9 cellular contexts compared by ENCODE assay signal in the genomic region with DNA sequence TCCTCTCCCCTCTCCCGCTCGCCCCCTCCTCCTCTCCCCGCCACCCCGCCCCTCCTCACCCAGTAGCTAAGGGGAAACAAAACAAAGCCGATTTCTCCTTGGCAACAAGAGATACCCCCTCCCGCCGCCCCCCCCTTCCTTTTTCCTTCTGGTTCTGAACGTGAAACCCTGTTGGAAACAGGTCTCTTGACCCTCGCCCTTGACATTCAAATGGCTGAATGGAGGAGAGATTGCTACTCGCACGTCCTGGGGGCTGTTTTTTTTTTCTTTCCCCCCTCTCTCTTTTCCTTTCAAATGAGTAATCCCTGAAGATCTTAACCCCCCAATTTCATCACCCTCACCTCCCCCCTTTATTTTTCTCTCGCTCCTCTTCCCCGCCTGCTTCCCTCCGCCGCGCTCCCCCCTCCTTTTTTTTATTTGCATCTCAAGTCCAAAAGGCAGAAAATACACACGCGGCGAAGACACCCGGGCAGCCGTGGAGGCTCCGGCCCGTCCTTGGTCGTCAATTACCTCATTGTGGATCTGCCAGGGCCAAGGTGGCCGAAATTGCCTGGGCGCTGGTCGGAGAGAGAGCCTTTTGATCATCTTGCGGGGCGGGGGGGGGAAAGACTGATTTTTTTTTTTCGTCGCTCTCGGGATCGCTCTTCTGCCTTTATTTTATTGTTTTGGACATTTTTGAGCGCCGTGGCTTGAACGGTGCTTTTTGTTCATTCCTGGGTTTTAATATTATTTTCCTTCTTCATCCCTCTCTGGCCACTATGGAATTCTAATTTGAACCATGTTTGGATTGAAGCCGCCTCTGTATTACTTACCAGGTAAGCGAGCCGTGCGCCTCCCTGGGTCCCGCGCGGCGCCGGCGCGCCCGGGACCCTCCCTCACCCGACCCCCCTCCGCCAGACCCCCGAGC. TPM values are rescaled to one million over a fixed set of nuclear protein-coding genes. Genes with fewer than 3 reads are reported as not detected.
A peak's percentile ranks its signal among the peaks of the same experiment; 100 is the strongest.
DNase-seq lines count a peak whose midpoint lies in the region; ATAC-seq, FAIRE-seq and TF ChIP-seq lines count a peak whose summit lies in the region.
"Had no signal": no experiment of that assay in that cellular context is flagged by ENCODE, and none has a peak within 500 bp of the region (broad histone marks: within the 10 kb centered on the region; RNA-seq: fewer than 3 reads in every experiment).

No MANE protein-coding gene starts in this region.

- BruUV-seq in OCI-LY7 (replicated peaks; lab: Mats Ljungman, UMichigan) = TSS peak; percentile 60

- no peak for ATAC-seq in GM23338
- no peak for ATAC-seq in HG03442 (IDR thresholded peaks at IDR 0.05; ENCODE audit: unreplicated experiment)
- ATAC-seq in GM21528 (IDR thresholded peaks at IDR 0.05; ENCODE audit: low FRiP score, unreplicated experiment) = no peak

- TF ChIP-seq CTCF in GM23338 (conservative IDR thresholded peaks at IDR 0.05; ENCODE audit: low read depth in 2 of 2) (no peak), OCI-LY7 (conservative IDR thresholded peaks at IDR 0.05; ENCODE audit: low read length) (no peak), brain (conservative IDR thresholded peaks at IDR 0.05) (no peak), keratinocyte (optimal IDR thresholded peaks at IDR 0.05 in 1 of 3, IDR thresholded peaks at IDR 0.05 in 1 of 3, conservative IDR thresholded peaks at IDR 0.05 in 1 of 3; ENCODE audit: extremely low read depth in 1 of 3, insufficient read depth in 2 of 3, low read length in 3 of 3) (no peak)

- H3K79me2 ChIP-seq in GM23338 (replicated peaks; ENCODE audit: insufficient read depth) = peaks cover 28% of the 10 kb centered on the region
- peaks cover 7% of the 10 kb centered on the region; the same call in 1 of the 2 replicates for H3K79me2 ChIP-seq in OCI-LY7 (ENCODE audit: insufficient read depth, low read depth, low read length)
- peaks cover 2% of the 10 kb centered on the region for H3K79me2 ChIP-seq in keratinocyte (ENCODE audit: control insufficient read depth, insufficient read depth, low read length)

- H3K27me3 ChIP-seq in CD4-positive, alpha-beta memory T cell (ENCODE audit: insufficient read depth, low read length) = no peaks in the 10 kb centered on the region
- peaks cover 9% of the 10 kb centered on the region for H3K27me3 ChIP-seq in GM23338 (ENCODE audit: insufficient read depth)
- H3K27me3 ChIP-seq in keratinocyte (ENCODE audit: control insufficient read depth, extremely low read depth, insufficient read depth, low read length) = no peaks in the 10 kb centered on the region

- peaks cover 20 to 54% (median 36%) of the 10 kb centered on the region in 4 donors for H3K4me1 Mint-ChIP-seq in CD4-positive, alpha-beta memory T cell
- H3K4me1 Mint-ChIP-seq in GM23338 = peaks cover 37% of the 10 kb centered on the region
- H3K4me1 Mint-ChIP-seq in brain = peaks cover 61% of the 10 kb centered on the region
- H3K4me1 Mint-ChIP-seq in stimulated activated naive CD8-positive, alpha-beta T cell treated with anti-CD3 and anti-CD28 coated beads, Interleukin-15, Interleukin-2, amounts not matched to agents 100 ng/mL and 50 ng/mL, for 24 hours (ENCODE audit: low read depth) = peaks cover 68% of the 10 kb centered on the region

- H3F3A ChIP-seq in GM23338 (replicated peaks; ENCODE audit: low read depth) = peaks cover 36% of the 10 kb centered on the region

- peak in 3 of 5 donors; percentile 24 to 65 (median 32) for DNase-seq in CD4-positive, alpha-beta memory T cell
- DNase-seq in GM23338 (ENCODE audit: low spot score) (peak; percentile 83), OCI-LY7 (ENCODE audit: low spot score) (peak; percentile 50), keratinocyte (ENCODE audit: low read depth, low spot score) (no peak)

- H3K36me3 ChIP-seq in CD4-positive, alpha-beta memory T cell (ENCODE audit: insufficient read depth, low read length) = no peaks in the 10 kb centered on the region
- H3K36me3 ChIP-seq in GM23338 (ENCODE audit: insufficient read depth) = no peaks in the 10 kb centered on the region
- no peaks in the 10 kb centered on the region for H3K36me3 ChIP-seq in OCI-LY7 (ENCODE audit: insufficient read depth, low read length)
- H3K36me3 ChIP-seq in keratinocyte (ENCODE audit: control insufficient read depth in 2 of 2, extremely low read depth in 1 of 2, insufficient read depth in 2 of 2, low read length in 2 of 2) = no peaks in the 10 kb centered on the region

- peak overlapping the region; percentile 99 for H3K4me2 ChIP-seq in GM23338
- H3K4me2 ChIP-seq in OCI-LY7 (ENCODE audit: low read length) = peak overlapping the region; percentile 100
- H3K4me2 ChIP-seq in keratinocyte (ENCODE audit: control insufficient read depth, extremely low read depth, insufficient read depth, low read depth, low read length) = peak overlapping the region; percentile 92

- H3K27ac Mint-ChIP-seq in CD4-positive, alpha-beta memory T cell = peak overlapping the region; percentile 95 to 98 (median 97)
- H3K27ac Mint-ChIP-seq in GM23338 (peak overlapping the region; percentile 58), brain (peak overlapping the region; percentile 97 to 100 (median 98))
- H3K27ac Mint-ChIP-seq in stimulated activated naive CD8-positive, alpha-beta T cell treated with anti-CD3 and anti-CD28 coated beads, Interleukin-15, Interleukin-2, amounts not matched to agents 100 ng/mL and 50 ng/mL, for 24 hours = peak overlapping the region; percentile 98

- H3K27ac ChIP-seq in CD4-positive, alpha-beta memory T cell (ENCODE audit: low read depth, low read length) = peak overlapping the region; percentile 69
- H3K27ac ChIP-seq in GM23338 (ENCODE audit: low read depth) = peak overlapping the region; percentile 73
- H3K27ac ChIP-seq in OCI-LY7 (ENCODE audit: low read depth, low read length, poor library complexity, severe bottlenecking) = peak overlapping the region; percentile 84
- H3K27ac ChIP-seq in keratinocyte (ENCODE audit: control insufficient read depth, insufficient read depth, low read length) = peak overlapping the region; percentile 26

- peak overlapping the region; percentile 72 for H3K9ac ChIP-seq in keratinocyte (ENCODE audit: control insufficient read depth, extremely low read depth, insufficient read depth, low read length)

- H3K4me3 ChIP-seq in CD4-positive, alpha-beta memory T cell (ENCODE audit: low read length in 2 of 2) = peak overlapping the region; percentile 55 to 79
- H3K4me3 ChIP-seq in GM23338 (peak overlapping the region; percentile 92), OCI-LY7 (ENCODE audit: low read depth, low read length, poor library complexity, severe bottlenecking) (peak overlapping the region; percentile 74), keratinocyte (ENCODE audit: control insufficient read depth in 2 of 3, extremely low read depth in 1 of 3, insufficient read depth in 2 of 3, low read depth in 1 of 3, low read length in 3 of 3) (peak overlapping the region; percentile 60 to 89 (median 68))

- POLR2A ChIA-PET in CD4-positive, alpha-beta memory T cell (lab: Charles Lee; ENCODE audit: partially characterized antibody) = interaction anchor here (0.6 to 5.0 kb wide), 9 partner anchors 12 to 222 kb away, joined by 3 to 51 read pairs (median 10); a partner anchor contains a TSS
- POLR2A ChIA-PET in OCI-LY7 (lab: Charles Lee) = interaction anchor here (0.6 to 0.7 kb wide), 2 partner anchors 13 to 26 kb away, joined by 3 to 5 read pairs; no protein-coding TSS in a partner anchor

- intact Hi-C loops in CD4-positive, alpha-beta memory T cell (cut with micrococcal nuclease) = loop anchor here (1.0 to 10.0 kb wide), 4 partner anchors 15 to 531 kb away; a partner anchor contains a TSS
- intact Hi-C loops in OCI-LY7 (cut with micrococcal nuclease; ENCODE audit: unreplicated experiment) = loop anchor here (2.0 to 5.0 kb wide), 2 partner anchors 27 to 109 kb away; no protein-coding TSS in a partner anchor

- H4K20me1 ChIP-seq in GM23338 (replicated peaks; ENCODE audit: insufficient read depth) (peaks cover 2% of the 10 kb centered on the region; the same call in 1 of the 2 replicates), OCI-LY7 (ENCODE audit: insufficient read depth, low read length) (no peaks in the 10 kb centered on the region), keratinocyte (ENCODE audit: control insufficient read depth, extremely low read depth, insufficient read depth, low read length) (no peaks in the 10 kb centered on the region)

- H3K9me3 Mint-ChIP-seq in CD4-positive, alpha-beta memory T cell = peaks cover 0 to 1% (median 0%) of the 10 kb centered on the region in 8 donors
- H3K9me3 Mint-ChIP-seq in GM23338 (no peaks in the 10 kb centered on the region), brain (peaks cover 0 to 4% (median 2%) of the 10 kb centered on the region in 5 experiments)
- no peaks in the 10 kb centered on the region for H3K9me3 Mint-ChIP-seq in stimulated activated naive CD8-positive, alpha-beta T cell treated with anti-CD3 and anti-CD28 coated beads, Interleukin-15, Interleukin-2, amounts not matched to agents 100 ng/mL and 50 ng/mL, for 24 hours

- H3K4me1 ChIP-seq in CD4-positive, alpha-beta memory T cell (ENCODE audit: insufficient read depth, low read length) = peaks cover 21% of the 10 kb centered on the region
- H3K4me1 ChIP-seq in GM23338 (ENCODE audit: insufficient read depth) (peaks cover 36% of the 10 kb centered on the region), OCI-LY7 (ENCODE audit: insufficient read depth, low read length, poor library complexity, severe bottlenecking) (peaks cover 37% of the 10 kb centered on the region), keratinocyte (ENCODE audit: control insufficient read depth, extremely low read depth, insufficient read depth, low read length) (peaks cover 24% of the 10 kb centered on the region)

- dilution Hi-C loops in keratinocyte (cut with MboI; ENCODE audit: extremely low pct_ligation_motif_present, low sequenced_read_pairs) = no loop called here

- CTCF ChIA-PET in CD4-positive, alpha-beta memory T cell (lab: Charles Lee; ENCODE audit: partially characterized antibody) = interaction anchor here (1.1 to 5.3 kb wide), 4 partner anchors 12 to 54 kb away, joined by 3 to 31 read pairs (median 14); no protein-coding TSS in a partner anchor
- CTCF ChIA-PET in OCI-LY7 (lab: Charles Lee; ENCODE audit: unreplicated experiment) = no interaction called here

- peaks cover 0 to 17% of the 10 kb centered on the region in 2 donors for H3K36me3 Mint-ChIP-seq in CD4-positive, alpha-beta memory T cell
- H3K36me3 Mint-ChIP-seq in GM23338 (ENCODE audit: low read depth) (no peaks in the 10 kb centered on the region), brain (no peaks in the 10 kb centered on the region)
- H3K36me3 Mint-ChIP-seq in stimulated activated naive CD8-positive, alpha-beta T cell treated with anti-CD3 and anti-CD28 coated beads, Interleukin-15, Interleukin-2, amounts not matched to agents 100 ng/mL and 50 ng/mL, for 24 hours (ENCODE audit: low read depth) = no peaks in the 10 kb centered on the region

- H3K9me3 ChIP-seq in CD4-positive, alpha-beta memory T cell (ENCODE audit: control insufficient read depth in 1 of 2, low read length in 2 of 2) = no peaks in the 10 kb centered on the region
- H3K9me3 ChIP-seq in OCI-LY7 (ENCODE audit: low read length) (no peaks in the 10 kb centered on the region), keratinocyte (ENCODE audit: control insufficient read depth, low read depth, low read length) (no peaks in the 10 kb centered on the region)

- H3K4me3 Mint-ChIP-seq in CD4-positive, alpha-beta memory T cell = peak overlapping the region; percentile 93 to 97 (median 96)
- peak overlapping the region; percentile 85 for H3K4me3 Mint-ChIP-seq in GM23338
- H3K4me3 Mint-ChIP-seq in brain = peak overlapping the region; percentile 93 to 98 (median 93)
- peak overlapping the region; percentile 94 for H3K4me3 Mint-ChIP-seq in stimulated activated naive CD8-positive, alpha-beta T cell treated with anti-CD3 and anti-CD28 coated beads, Interleukin-15, Interleukin-2, amounts not matched to agents 100 ng/mL and 50 ng/mL, for 24 hours

- no peaks in the 10 kb centered on the region for H3K9me2 ChIP-seq in GM23338 (ENCODE audit: insufficient read depth)
- no peaks in the 10 kb centered on the region for H3K9me2 ChIP-seq in OCI-LY7 (ENCODE audit: insufficient read depth, low read length)

- H3K27me3 Mint-ChIP-seq in CD4-positive, alpha-beta memory T cell = peaks cover 0 to 1% of the 10 kb centered on the region in 2 donors
- peaks cover 35% of the 10 kb centered on the region for H3K27me3 Mint-ChIP-seq in GM23338 (ENCODE audit: insufficient read depth, low read depth, poor library complexity)
- peaks cover 32% of the 10 kb centered on the region for H3K27me3 Mint-ChIP-seq in brain
- no peaks in the 10 kb centered on the region for H3K27me3 Mint-ChIP-seq in stimulated activated naive CD8-positive, alpha-beta T cell treated with anti-CD3 and anti-CD28 coated beads, Interleukin-15, Interleukin-2, amounts not matched to agents 100 ng/mL and 50 ng/mL, for 24 hours

- no peak for FAIRE-seq in keratinocyte (lab: Jason Lieb, UNC)
- FAIRE-seq: TTC549 had no signal

- H3K9me1 ChIP-seq in keratinocyte (ENCODE audit: control insufficient read depth, extremely low read depth, insufficient read depth, low read length) = no peaks in the 10 kb centered on the region

- H2AFZ ChIP-seq in GM23338 = no peak overlapping the region
- peak overlapping the region; percentile 56; the same call in 1 of the 2 replicates for H2AFZ ChIP-seq in OCI-LY7 (ENCODE audit: low read length)
- peak overlapping the region; percentile 37 for H2AFZ ChIP-seq in keratinocyte (ENCODE audit: control insufficient read depth, low read length)

RNA-seq across cellular contexts. Expression of a gene that starts 57.3 kb away (rescaled TPM):
- total RNA-seq in CD4-positive, alpha-beta memory T cell = 10 to 100 TPM; 24.1 to 25.0 TPM
- 1 to 10 TPM in 1 of 2 donors, under 1 TPM in 1; 0.23 to 2.1 TPM for polyA plus RNA-seq in CD4-positive, alpha-beta memory T cell
- total RNA-seq in GM23338 (2014; rRNA removed; shearing (Covaris generic)) = 118 and 135 TPM in 2 replicates
- 32.4 and 34.0 TPM in 2 replicates for polyA plus RNA-seq in GM23338 (2016; fragmentation: Nextera tagmentation; extraction: Ambion mirVana)
- total RNA-seq in OCI-LY7 (2014; rRNA removed; shearing (Covaris generic)) = 30.9 and 32.4 TPM in 2 replicates
- total RNA-seq in OCI-LY7 (2022) = 56.2 and 66.6 TPM in 2 replicates
- polyA plus RNA-seq in brain (ENCODE audit: insufficient read depth, low read depth, low replicate concordance) = 127 TPM
- 4.3 to 6.2 TPM (median 5.0 TPM) in 3 replicates for polyA plus RNA-seq in keratinocyte
- polyA plus RNA-seq in keratinocyte (2011; ENCODE audit: low read depth) = 16.7 TPM
- polyA plus RNA-seq in keratinocyte (2011; cell fraction: cytosol; rRNA removed) = 5.7 and 5.8 TPM in 2 replicates
- polyA plus RNA-seq in keratinocyte (2011; cell fraction: nucleus; rRNA removed) = 25.5 and 27.8 TPM in 2 replicates
- polyA plus RNA-seq in keratinocyte (2012; ENCODE audit: low replicate concordance) = 5.8 and 16.8 TPM in 2 replicates
- 6.8 to 9.9 TPM (median 9.3 TPM) in 3 replicates for polyA minus RNA-seq in keratinocyte
- 11.3 TPM for polyA minus RNA-seq in keratinocyte (2011; cell fraction: cytosol; rRNA and poly(A)+ RNA removed)
- polyA minus RNA-seq in keratinocyte (2011; cell fraction: nucleus; rRNA and poly(A)+ RNA removed) = 22.2 and 29.6 TPM in 2 replicates

Comparison
In these comparisons a context has a peak if more than half of its experiments do, and no peak if none do; other contexts are left out.
1. H3K27ac ChIP-seq: peak in every context shown above with its lines; median percentile 84 in OCI-LY7; 73 in GM23338; 69 in CD4-positive, alpha-beta memory T cell; 26 in keratinocyte.